In the genomic region with DNA sequence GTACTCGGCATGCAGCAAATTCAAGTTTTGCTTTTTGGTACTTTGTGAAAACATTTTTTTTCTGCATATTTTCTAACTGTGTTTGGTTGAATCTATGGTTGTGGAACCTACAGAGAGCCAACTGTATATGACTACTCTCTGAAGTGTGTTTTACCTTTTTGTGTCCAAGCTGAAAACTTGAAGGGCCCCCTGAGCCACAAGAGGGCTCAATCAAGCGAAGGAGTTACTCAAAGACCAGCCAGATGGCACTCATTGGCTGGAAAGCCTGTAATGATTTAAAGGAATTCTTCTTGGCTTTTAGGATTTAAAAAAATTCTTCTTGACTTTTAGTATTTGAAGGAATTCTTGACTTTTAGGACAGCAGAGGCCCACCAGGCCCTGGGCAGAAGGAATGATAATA, we compare ENCODE assay signal across 20 cellular contexts.
"Had no signal": no experiment of that assay in that cellular context is flagged by ENCODE, and none has a peak within 500 bp of the region (broad histone marks: within the 10 kb centered on the region; RNA-seq: fewer than 3 reads in every experiment).

No MANE protein-coding gene starts in this region.

- H3K4me1 Mint-ChIP-seq: activated CD4-positive, alpha-beta T cell treated with anti-CD3 and anti-CD28 coated beads for 36 hours had no signal

- H3K27me3 Mint-ChIP-seq: activated CD4-positive, alpha-beta T cell treated with anti-CD3 and anti-CD28 coated beads for 36 hours; dendritic cell treated with granulocyte-macrophage colony-stimulating factor and Interleukin-4, amounts not matched to agents 40 ng/mL and 50 ng/mL, for 4 days had no signal

- H3K4me3 Mint-ChIP-seq: activated CD4-positive, alpha-beta T cell treated with anti-CD3 and anti-CD28 coated beads for 36 hours; activated CD8-positive, alpha-beta T cell treated with anti-CD3 and anti-CD28 coated beads for 36 hours; activated T-cell treated with anti-CD3 and anti-CD28 coated beads, Interleukin-2, amount 50 U/mL, for 4 hours; dendritic cell treated with granulocyte-macrophage colony-stimulating factor and Interleukin-4, amounts not matched to agents 40 ng/mL and 50 ng/mL, for 4 days had no signal

- H3K27ac ChIP-seq: gastrocnemius medialis, psoas muscle, spleen, thoracic aorta, uterus, VCaP had no signal

- H3K36me3 Mint-ChIP-seq: activated naive CD4-positive, alpha-beta T cell treated with anti-CD3 and anti-CD28 coated beads, Interleukin-2, amount 50 U/mL, for 72 hours had no signal

- H3K9me3 ChIP-seq: gastrocnemius medialis, psoas muscle, thoracic aorta, uterus had no signal

- H3K9me3 Mint-ChIP-seq: activated CD8-positive, alpha-beta T cell treated with anti-CD3 and anti-CD28 coated beads for 36 hours; activated naive CD4-positive, alpha-beta T cell treated with anti-CD3 and anti-CD28 coated beads, Interleukin-2, amount 50 U/mL, for 72 hours; activated T-cell treated with anti-CD3 and anti-CD28 coated beads, Interleukin-2, amount 50 U/mL, for 4 hours; dendritic cell treated with granulocyte-macrophage colony-stimulating factor and Interleukin-4, amounts not matched to agents 40 ng/mL and 50 ng/mL, for 4 days had no signal

- H3K27me3 ChIP-seq: gastrocnemius medialis, heart right ventricle, spleen, uterus had no signal

- H3K4me1 ChIP-seq: psoas muscle, uterus had no signal

- ATAC-seq: activated CD4-positive, alpha-beta T cell treated with anti-CD3 and anti-CD28 coated beads for 36 hours; activated CD8-positive, alpha-beta T cell treated with anti-CD3 and anti-CD28 coated beads for 36 hours; activated naive CD4-positive, alpha-beta T cell treated with anti-CD3 and anti-CD28 coated beads, Interleukin-2, amount 50 U/mL, for 72 hours; activated T-cell treated with anti-CD3 and anti-CD28 coated beads, Interleukin-2, amount 50 U/mL, for 4 hours; gastrocnemius medialis; psoas muscle; sciatic nerve had no signal

- H3K27ac Mint-ChIP-seq: activated CD4-positive, alpha-beta T cell treated with anti-CD3 and anti-CD28 coated beads for 36 hours; activated CD8-positive, alpha-beta T cell treated with anti-CD3 and anti-CD28 coated beads for 36 hours; activated naive CD4-positive, alpha-beta T cell treated with anti-CD3 and anti-CD28 coated beads, Interleukin-2, amount 50 U/mL, for 72 hours; dendritic cell treated with granulocyte-macrophage colony-stimulating factor and Interleukin-4, amounts not matched to agents 40 ng/mL and 50 ng/mL, for 4 days had no signal

- H3K4me3 ChIP-seq: gastrocnemius medialis, heart right ventricle, psoas muscle, spleen, thoracic aorta, uterus had no signal

- H3K36me3 ChIP-seq: gastrocnemius medialis, heart right ventricle, spleen, thoracic aorta, uterus had no signal

- DNase-seq: activated CD4-positive, alpha-beta T cell treated with anti-CD3 and anti-CD28 coated beads for 36 hours; activated CD8-positive, alpha-beta T cell treated with anti-CD3 and anti-CD28 coated beads for 36 hours; activated gamma-delta T cell; activated T-cell treated with anti-CD3 and anti-CD28 coated beads, Interleukin-2, amount 50 U/mL, for 4 hours; amniotic stem cell; central memory CD4-positive, alpha-beta T cell; effector memory CD4-positive, alpha-beta T cell; gastrocnemius medialis; heart right ventricle; islet precursor cell; midbrain; psoas muscle; spleen; T-helper 1 cell; uterus had no signal
